In the genomic region with DNA sequence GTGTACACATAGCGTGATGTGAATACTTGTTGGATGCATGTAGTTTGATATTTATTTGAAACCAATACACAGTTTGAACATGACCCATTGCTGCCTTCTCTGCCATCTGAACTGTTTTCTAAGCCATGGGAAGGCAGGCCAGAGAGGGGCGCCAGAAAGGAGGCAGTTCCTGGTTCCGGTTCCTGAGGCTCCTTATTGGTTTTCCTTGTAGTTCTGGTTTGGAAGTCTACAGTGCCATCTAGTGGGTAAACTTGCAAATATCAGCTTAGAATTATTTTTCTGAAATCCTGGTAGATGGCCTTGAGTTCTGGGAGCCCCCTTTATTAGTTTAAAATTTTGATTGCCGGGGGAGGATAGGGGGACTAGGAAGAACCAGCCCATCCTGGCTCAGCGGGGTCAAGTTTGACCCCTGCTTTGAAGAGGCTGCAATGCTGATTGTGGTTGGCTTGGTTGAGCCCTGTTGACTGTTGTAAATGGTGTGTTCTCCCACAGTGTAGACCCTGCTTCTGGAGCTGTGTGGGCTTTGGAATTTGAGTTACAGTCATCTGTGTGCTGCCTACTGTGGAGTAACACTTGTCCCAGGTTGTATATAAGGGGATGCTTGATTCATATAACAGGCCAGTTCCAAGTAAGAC, we compare ENCODE assay signal across 8 cellular contexts.
A peak's percentile ranks its signal among the peaks of the same experiment; 100 is the strongest.
DNase-seq lines count a peak whose midpoint lies in the region; ATAC-seq lines count a peak whose summit lies in the region.

No MANE protein-coding gene starts in this region.

- no peak overlapping the region for H3K9ac ChIP-seq in subcutaneous abdominal adipose tissue (ENCODE audit: low read length in 5 of 5)

- peak overlapping the region in 3 of 5 donors; percentile 8 to 44 (median 12) for H3K4me3 ChIP-seq in subcutaneous abdominal adipose tissue (ENCODE audit: low read depth in 1 of 5, low read length in 5 of 5)

- peaks cover 0 to 5% (median 0%) of the 10 kb centered on the region in 5 donors for H3K36me3 ChIP-seq in subcutaneous abdominal adipose tissue (ENCODE audit: control insufficient read depth in 5 of 5, insufficient read depth in 5 of 5, low read length in 5 of 5)

- peaks cover 0 to 14% (median 13%) of the 10 kb centered on the region in 5 donors for H3K4me1 ChIP-seq in subcutaneous abdominal adipose tissue (ENCODE audit: control insufficient read depth in 5 of 5, insufficient read depth in 5 of 5, low read length in 5 of 5)

- DNase-seq in AG20443 (ENCODE audit: low spot score) (peak; percentile 89), NCI-H2107 treated with DMSO at 0.1 percent for 48 hours (lab: John Stamatoyannopoulos, UW; ENCODE audit: unreplicated experiment) (peak; percentile 59), UCSD-AML1 (lab: John Stamatoyannopoulos, UW; ENCODE audit: unreplicated experiment) (peak; percentile 48), medulla oblongata (ENCODE audit: extremely low spot score) (peak; percentile 87)
- DNase-seq in effector CD8-positive, alpha-beta T cell (lab: John Stamatoyannopoulos, UW): peak; percentile 9

- ATAC-seq in GM19397 (IDR thresholded peaks at IDR 0.05; ENCODE audit: unreplicated experiment): peak; percentile 1
- no peak for ATAC-seq in GM19455 (IDR thresholded peaks at IDR 0.05; ENCODE audit: unreplicated experiment)

- H3K27me3 ChIP-seq in subcutaneous abdominal adipose tissue (ENCODE audit: control insufficient read depth in 5 of 5, insufficient read depth in 4 of 5, low read length in 5 of 5): peaks cover 0 to 10% (median 4%) of the 10 kb centered on the region in 5 donors

- H3K9me3 ChIP-seq in subcutaneous abdominal adipose tissue (ENCODE audit: control insufficient read depth in 5 of 5, low read length in 5 of 5): no peaks in the 10 kb centered on the region

- H3K27ac ChIP-seq in subcutaneous abdominal adipose tissue (ENCODE audit: low read depth, low read length): no peak overlapping the region

Comparison
In these comparisons a context has a peak if more than half of its experiments do, and no peak if none do; other contexts are left out.
1. DNase-seq: peak in every context shown above with its lines; median percentile 89 in AG20443; 87 in medulla oblongata; 59 in NCI-H2107 treated with DMSO at 0.1 percent for 48 hours; 48 in UCSD-AML1; 9 in effector CD8-positive, alpha-beta T cell.